Comparison of ENCODE assay signal across 7 cellular contexts in genomic region chr10:29536691-29537090, GRCh38.
DNase-seq lines count a peak whose midpoint lies in the region; ATAC-seq, FAIRE-seq and TF ChIP-seq lines count a peak whose summit lies in the region.
"Not testable (repeated sequence)": the region's sequence is repeated elsewhere in the genome, so short reads cannot be mapped to it uniquely, and the experiment has no call there.

No MANE protein-coding gene starts in this region.

- not testable (repeated sequence) for FAIRE-seq in A549 (lab: Jason Lieb, UNC); pancreas (lab: Jason Lieb, UNC)

- H3K4me3 ChIP-seq in A549; mammary epithelial cell (replicated peaks in 1 of 3; ENCODE audit: insufficient read depth in 1 of 3, low read depth in 2 of 3, low read length in 3 of 3); right atrium auricular region; pancreas; stomach smooth muscle (ENCODE audit: low read length in 2 of 2): not testable (repeated sequence)

- not testable (repeated sequence) for TF ChIP-seq EP300 in A549 (IDR thresholded peaks at IDR 0.05)

- TF ChIP-seq CTCF in A549 (IDR thresholded peaks at IDR 0.05); mammary epithelial cell (conservative IDR thresholded peaks at IDR 0.05 in 1 of 2, IDR thresholded peaks at IDR 0.05 in 1 of 2; ENCODE audit: extremely low read depth in 1 of 2, insufficient read depth in 1 of 2, low read depth in 1 of 2, low read length in 2 of 2); right atrium auricular region (IDR thresholded peaks at IDR 0.05); pancreas (IDR thresholded peaks at IDR 0.05): not testable (repeated sequence)

- not testable (repeated sequence) for H4K20me1 ChIP-seq in mammary epithelial cell (ENCODE audit: insufficient read depth, low read length)

- H2AFZ ChIP-seq in mammary epithelial cell (ENCODE audit: low read depth, low read length) = not testable (repeated sequence)

- TF ChIP-seq POLR2A in A549 (IDR thresholded peaks at IDR 0.05; ENCODE audit: low read length) = not testable (repeated sequence)

- H3K4me2 ChIP-seq in A549 = peak overlapping the region; percentile 82
- H3K4me2 ChIP-seq in mammary epithelial cell (ENCODE audit: insufficient read depth, low read depth, low read length) = not testable (repeated sequence)

- H3K9ac ChIP-seq in mammary epithelial cell (ENCODE audit: insufficient read depth, low read length); stomach smooth muscle (ENCODE audit: low read length in 2 of 2): not testable (repeated sequence)

- not testable (repeated sequence) for TF ChIP-seq RAD21 in A549 (conservative IDR thresholded peaks at IDR 0.05 in 1 of 2, IDR thresholded peaks at IDR 0.05 in 1 of 2)

- DNase-seq in A549 (ENCODE audit: low read depth in 1 of 2, low spot score in 1 of 2); mammary epithelial cell; Right ventricle myocardium superior; right atrium auricular region (ENCODE audit: low spot score); pancreas: not testable (repeated sequence)
- DNase-seq in SK-MEL-5 (ENCODE audit: low read depth, low spot score) = peak; percentile 40

- POLR2A ChIA-PET in A549 (lab: Yijun Ruan, JAX) = not testable (repeated sequence)

- intact Hi-C loops in mammary epithelial cell (cut with micrococcal nuclease) = loop anchor here (5.0 kb wide), 2 partner anchors 321 to 466 kb away; no protein-coding TSS in a partner anchor
- intact Hi-C loops in Right ventricle myocardium superior (cut with DNase I) = loop anchor here (10.0 kb wide), 1 partner anchor 198 kb away; no protein-coding TSS in a partner anchor
- intact Hi-C loops in pancreas (cut with DNase I) = not testable (repeated sequence)

- not testable (repeated sequence) for BruUV-seq in mammary epithelial cell (replicated peaks; lab: Mats Ljungman, UMichigan)

- dilution Hi-C loops in mammary epithelial cell (cut with HindIII; ENCODE audit: low sequenced_read_pairs) = not testable (repeated sequence)

- H3K79me2 ChIP-seq in mammary epithelial cell (ENCODE audit: insufficient read depth, low read length) = peaks cover 67% of the 10 kb centered on the region

- not testable (repeated sequence) for H3K27me3 ChIP-seq in mammary epithelial cell (ENCODE audit: insufficient read depth, low read length); right atrium auricular region; pancreas; stomach smooth muscle (ENCODE audit: control insufficient read depth in 1 of 2, insufficient read depth in 2 of 2, low read length in 2 of 2)

- in situ Hi-C loops in SK-MEL-5 (cut with HindIII; ENCODE audit: low pct_unique_long_range_greater_than_20kb, low sequenced_read_pairs); mammary epithelial cell (cut with MboI; ENCODE audit: low sequenced_read_pairs in 2 of 2): not testable (repeated sequence)

- not testable (repeated sequence) for H3K9me3 ChIP-seq in A549; mammary epithelial cell (replicated peaks; ENCODE audit: insufficient read depth, low read length); right atrium auricular region; pancreas; stomach smooth muscle (ENCODE audit: control insufficient read depth in 2 of 2, low read length in 2 of 2)

- ATAC-seq in A549, pancreas: not testable (repeated sequence)
- ATAC-seq in Right ventricle myocardium superior (ENCODE audit: poor library complexity) = peak; percentile 55

- WGBS in A549 (ENCODE audit: missing lambda C conversion rate) = 95% methylated on average over 8 of the region's 8 CpGs
- 67% methylated on average over 3 of the region's 8 CpGs for WGBS in mammary epithelial cell (ENCODE audit: low coverage, missing lambda C conversion rate)
- 43 to 51% methylated on average over 5 to 8 of the region's 8 CpGs for WGBS in pancreas, 2 donors

- not testable (repeated sequence) for H3K36me3 ChIP-seq in mammary epithelial cell (ENCODE audit: insufficient read depth, low read length); pancreas
- H3K36me3 ChIP-seq in right atrium auricular region (peaks cover 29% of the 10 kb centered on the region), stomach smooth muscle (ENCODE audit: control insufficient read depth in 2 of 2, insufficient read depth in 2 of 2, low read length in 2 of 2) (peaks cover 36 to 38% of the 10 kb centered on the region in 2 donors)

- peaks cover 32% of the 10 kb centered on the region for H3K4me1 ChIP-seq in A549
- H3K4me1 ChIP-seq in mammary epithelial cell (ENCODE audit: insufficient read depth, low read length) = peaks cover 25% of the 10 kb centered on the region
- H3K4me1 ChIP-seq in right atrium auricular region = peaks cover 0 to 67% of the 10 kb centered on the region in 2 donors
- H3K4me1 ChIP-seq in pancreas = peaks cover 23 to 32% (median 31%) of the 10 kb centered on the region in 3 donors
- H3K4me1 ChIP-seq in stomach smooth muscle (ENCODE audit: control insufficient read depth, insufficient read depth, low read length) = peaks cover 51% of the 10 kb centered on the region

- H3K27ac ChIP-seq in A549 = peak overlapping the region in 1 of 2 experiments; percentile 82; a peak in 2 of 6 replicates
- H3K27ac ChIP-seq in mammary epithelial cell (ENCODE audit: insufficient read depth, low read depth, low read length) = peak overlapping the region; percentile 70
- H3K27ac ChIP-seq in right atrium auricular region = peak overlapping the region; percentile 84 to 89
- peak overlapping the region; percentile 44 to 84 (median 78) for H3K27ac ChIP-seq in pancreas
- H3K27ac ChIP-seq in stomach smooth muscle (ENCODE audit: low read length) = peak overlapping the region; percentile 76

- CTCF ChIA-PET in A549 (lab: Yijun Ruan, JAX) = interaction anchor here (1.2 kb wide), 1 partner anchor 66 kb away, joined by 3 read pairs; no protein-coding TSS in a partner anchor
- CTCF ChIA-PET in mammary epithelial cell (lab: Charles Lee; ENCODE audit: low non-redundant PET) = not testable (repeated sequence)
